In the genomic region with DNA sequence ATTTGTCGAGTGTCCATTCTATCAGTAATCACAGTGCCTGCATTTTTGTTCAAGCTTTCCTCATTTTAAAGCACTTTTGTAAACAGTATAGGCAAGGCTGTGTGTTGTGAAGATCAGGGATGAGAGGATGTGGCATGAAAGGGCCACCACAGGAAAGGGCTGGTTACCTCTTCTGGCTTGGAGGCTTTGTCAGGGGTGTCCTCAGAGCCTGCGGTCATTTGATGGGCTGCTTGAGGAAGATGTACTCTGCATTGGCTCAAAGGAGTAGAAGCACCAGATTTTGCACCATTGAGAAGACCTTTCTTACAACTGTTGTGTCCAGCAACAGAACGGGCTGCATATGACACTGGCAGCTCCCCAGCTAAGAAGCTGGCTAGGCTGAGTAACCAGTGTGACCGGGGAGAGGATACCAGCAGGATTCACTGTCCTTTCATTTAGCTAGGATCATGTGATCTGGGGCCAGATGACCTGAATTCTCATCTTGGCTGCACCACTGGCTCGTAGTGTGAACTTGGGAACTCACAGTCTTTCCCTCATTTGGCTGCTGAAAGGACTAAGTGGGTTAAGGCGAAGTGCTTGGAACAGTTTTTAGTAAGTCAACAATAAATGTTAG, we compare ENCODE assay signal across 15 cellular contexts.
DNase-seq lines count a peak whose midpoint lies in the region; ATAC-seq, FAIRE-seq and TF ChIP-seq lines count a peak whose summit lies in the region.
"Had no signal": no experiment of that assay in that cellular context is flagged by ENCODE, and none has a peak within 500 bp of the region (broad histone marks: within the 10 kb centered on the region; RNA-seq: fewer than 3 reads in every experiment).

No MANE protein-coding gene starts in this region.

- peak; percentile 38 for FAIRE-seq in GM12892 (lab: Jason Lieb, UNC)
- FAIRE-seq: A204.1, H1, K562 had no signal

- DNase-seq in activated naive CD8-positive, alpha-beta T cell treated with anti-CD3 and anti-CD28 coated beads, Interleukin-2, amount 10 ng/mL, durations not matched to agents 7 days and 5 days = peak; percentile 38
- no peak for DNase-seq in activated naive CD8-positive, alpha-beta T cell treated with anti-CD3 and anti-CD28 coated beads, Interleukin-2, amount 50 U/mL, for 24 hours
- DNase-seq in GM12892 (ENCODE audit: insufficient read length) (no peak), NCI-H2227 treated with DMSO at 0.1 percent for 48 hours (lab: John Stamatoyannopoulos, UW) (no peak), UCSD-AML1 (lab: John Stamatoyannopoulos, UW; ENCODE audit: unreplicated experiment) (no peak), HPDE6-E6E7 (ENCODE audit: extremely low spot score) (no peak)
- no peak for DNase-seq in effector memory CD8-positive, alpha-beta T cell
- DNase-seq in natural killer cell treated with Interleukin-12 subunit alpha and Interleukin-12 subunit beta and Interleukin-15 and Interleukin-18, amount 100 ng/mL, for 72 hours (ENCODE audit: low spot score) = no peak
- DNase-seq: NCI-H1436, NCI-H2081, NCI-H524 had no signal

- peaks cover 10% of the 10 kb centered on the region for H3K4me1 Mint-ChIP-seq in activated naive CD8-positive, alpha-beta T cell treated with anti-CD3 and anti-CD28 coated beads, Interleukin-2, amount 10 ng/mL, durations not matched to agents 7 days and 5 days
- H3K4me1 Mint-ChIP-seq in activated naive CD8-positive, alpha-beta T cell treated with anti-CD3 and anti-CD28 coated beads, Interleukin-2, amount 50 U/mL, for 24 hours = peaks cover 30% of the 10 kb centered on the region
- H3K4me1 Mint-ChIP-seq in effector memory CD8-positive, alpha-beta T cell (ENCODE audit: low read depth in 2 of 2) = peaks cover 26 to 27% of the 10 kb centered on the region in 2 donors
- H3K4me1 Mint-ChIP-seq in natural killer cell treated with Interleukin-12 subunit alpha and Interleukin-12 subunit beta and Interleukin-15 and Interleukin-18, amount 100 ng/mL, for 72 hours (ENCODE audit: low read depth in 2 of 2) = peaks cover 8 to 22% of the 10 kb centered on the region in 2 donors

- H3K4me3 Mint-ChIP-seq in activated naive CD8-positive, alpha-beta T cell treated with anti-CD3 and anti-CD28 coated beads, Interleukin-2, amount 10 ng/mL, durations not matched to agents 7 days and 5 days = peak overlapping the region; percentile 44
- H3K4me3 Mint-ChIP-seq in activated naive CD8-positive, alpha-beta T cell treated with anti-CD3 and anti-CD28 coated beads, Interleukin-2, amount 50 U/mL, for 24 hours = no peak overlapping the region
- H3K4me3 Mint-ChIP-seq in effector memory CD8-positive, alpha-beta T cell = peak overlapping the region; percentile 38 to 55
- peak overlapping the region; percentile 8 for H3K4me3 Mint-ChIP-seq in natural killer cell treated with Interleukin-12 subunit alpha and Interleukin-12 subunit beta and Interleukin-15 and Interleukin-18, amount 100 ng/mL, for 72 hours

- H3K27me3 Mint-ChIP-seq in activated naive CD8-positive, alpha-beta T cell treated with anti-CD3 and anti-CD28 coated beads, Interleukin-2, amount 10 ng/mL, durations not matched to agents 7 days and 5 days = no peaks in the 10 kb centered on the region
- no peaks in the 10 kb centered on the region for H3K27me3 Mint-ChIP-seq in activated naive CD8-positive, alpha-beta T cell treated with anti-CD3 and anti-CD28 coated beads, Interleukin-2, amount 50 U/mL, for 24 hours
- no peaks in the 10 kb centered on the region for H3K27me3 Mint-ChIP-seq in effector memory CD8-positive, alpha-beta T cell
- H3K27me3 Mint-ChIP-seq in natural killer cell treated with Interleukin-12 subunit alpha and Interleukin-12 subunit beta and Interleukin-15 and Interleukin-18, amount 100 ng/mL, for 72 hours = peaks cover 5 to 8% of the 10 kb centered on the region in 2 donors

- POLR2A ChIA-PET in activated naive CD8-positive, alpha-beta T cell treated with anti-CD3 and anti-CD28 coated beads, Interleukin-2, amount 10 ng/mL, durations not matched to agents 7 days and 5 days (lab: Charles Lee) = interaction anchor here (1.1 kb wide), 1 partner anchor 10 kb away, joined by 4 read pairs; no protein-coding TSS in a partner anchor

- no peak for TF ChIP-seq POLR2A in GM12892 (IDR thresholded peaks at IDR 0.05; ENCODE audit: low read depth, low read length)

- peaks cover 4% of the 10 kb centered on the region for H3K9me3 Mint-ChIP-seq in activated naive CD8-positive, alpha-beta T cell treated with anti-CD3 and anti-CD28 coated beads, Interleukin-2, amount 10 ng/mL, durations not matched to agents 7 days and 5 days
- peaks cover 4% of the 10 kb centered on the region for H3K9me3 Mint-ChIP-seq in activated naive CD8-positive, alpha-beta T cell treated with anti-CD3 and anti-CD28 coated beads, Interleukin-2, amount 50 U/mL, for 24 hours
- H3K9me3 Mint-ChIP-seq in effector memory CD8-positive, alpha-beta T cell = no peaks in the 10 kb centered on the region
- no peaks in the 10 kb centered on the region for H3K9me3 Mint-ChIP-seq in natural killer cell treated with Interleukin-12 subunit alpha and Interleukin-12 subunit beta and Interleukin-15 and Interleukin-18, amount 100 ng/mL, for 72 hours

- ATAC-seq in activated naive CD8-positive, alpha-beta T cell treated with anti-CD3 and anti-CD28 coated beads, Interleukin-2, amount 10 ng/mL, durations not matched to agents 7 days and 5 days (ENCODE audit: low read depth) = peak; percentile 71
- no peak for ATAC-seq in activated naive CD8-positive, alpha-beta T cell treated with anti-CD3 and anti-CD28 coated beads, Interleukin-2, amount 50 U/mL, for 24 hours
- ATAC-seq in effector memory CD8-positive, alpha-beta T cell (replicated peaks) = peak; percentile 75
- ATAC-seq in natural killer cell treated with Interleukin-12 subunit alpha and Interleukin-12 subunit beta and Interleukin-15 and Interleukin-18, amount 100 ng/mL, for 72 hours = peak; percentile 62 to 77
- ATAC-seq: K562, Panc1 had no signal

- no peak overlapping the region for H3K27ac Mint-ChIP-seq in activated naive CD8-positive, alpha-beta T cell treated with anti-CD3 and anti-CD28 coated beads, Interleukin-2, amount 10 ng/mL, durations not matched to agents 7 days and 5 days
- no peak overlapping the region for H3K27ac Mint-ChIP-seq in activated naive CD8-positive, alpha-beta T cell treated with anti-CD3 and anti-CD28 coated beads, Interleukin-2, amount 50 U/mL, for 24 hours
- peak overlapping the region; percentile 36 to 86 for H3K27ac Mint-ChIP-seq in effector memory CD8-positive, alpha-beta T cell
- H3K27ac Mint-ChIP-seq in natural killer cell treated with Interleukin-12 subunit alpha and Interleukin-12 subunit beta and Interleukin-15 and Interleukin-18, amount 100 ng/mL, for 72 hours = peak overlapping the region in 1 of 2 donors; percentile 32

- H3K36me3 Mint-ChIP-seq in activated naive CD8-positive, alpha-beta T cell treated with anti-CD3 and anti-CD28 coated beads, Interleukin-2, amount 10 ng/mL, durations not matched to agents 7 days and 5 days = no peaks in the 10 kb centered on the region
- no peaks in the 10 kb centered on the region for H3K36me3 Mint-ChIP-seq in activated naive CD8-positive, alpha-beta T cell treated with anti-CD3 and anti-CD28 coated beads, Interleukin-2, amount 50 U/mL, for 24 hours (ENCODE audit: low read depth)
- H3K36me3 Mint-ChIP-seq in effector memory CD8-positive, alpha-beta T cell (ENCODE audit: insufficient read depth) = no peaks in the 10 kb centered on the region
- no peaks in the 10 kb centered on the region for H3K36me3 Mint-ChIP-seq in natural killer cell treated with Interleukin-12 subunit alpha and Interleukin-12 subunit beta and Interleukin-15 and Interleukin-18, amount 100 ng/mL, for 72 hours

Comparison
In these comparisons a context has a peak if more than half of its experiments do, and no peak if none do; other contexts are left out.
1. H3K27ac Mint-ChIP-seq: peak in effector memory CD8-positive, alpha-beta T cell (2 of 2); none in activated naive CD8-positive, alpha-beta T cell treated with anti-CD3 and anti-CD28 coated beads, Interleukin-2, amount 10 ng/mL, durations not matched to agents 7 days and 5 days (single experiment) and activated naive CD8-positive, alpha-beta T cell treated with anti-CD3 and anti-CD28 coated beads, Interleukin-2, amount 50 U/mL, for 24 hours (single experiment).